In the genomic region with DNA sequence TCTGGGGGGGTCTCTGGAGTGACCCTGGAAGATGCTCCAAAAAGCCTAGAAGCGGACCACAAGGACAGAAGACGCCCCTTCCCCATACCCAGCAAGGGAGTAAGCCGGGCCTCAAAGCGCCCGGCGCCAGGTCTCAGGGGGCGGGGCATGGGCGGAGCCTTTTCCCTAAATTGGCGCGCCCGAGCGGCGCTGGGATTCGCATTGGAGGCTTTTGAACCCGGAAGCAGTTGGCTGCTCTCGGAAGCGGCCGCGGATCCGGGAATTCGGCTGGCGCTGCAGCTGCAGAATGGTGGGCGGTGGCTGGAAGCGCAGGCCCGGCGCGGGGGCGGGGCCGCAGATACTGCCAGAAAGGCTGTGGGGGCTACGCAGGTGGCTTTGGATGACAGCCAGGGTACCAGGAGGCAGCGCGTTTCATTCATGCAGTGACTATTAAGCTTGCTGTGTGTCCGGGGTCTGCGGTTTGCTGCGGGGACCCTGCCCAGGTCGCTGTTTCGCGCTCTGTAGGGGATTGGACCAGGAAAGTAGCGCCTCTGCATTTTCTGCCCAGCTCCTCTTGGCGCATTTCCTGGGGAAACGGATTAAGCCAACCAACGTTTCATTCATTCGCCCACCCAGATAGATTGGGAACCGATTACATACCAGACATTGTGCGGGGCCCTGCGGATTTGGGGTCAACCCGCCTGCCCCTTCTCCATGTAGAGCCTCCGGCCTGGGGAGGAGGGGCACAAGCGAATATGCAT, we compare ENCODE assay signal across 8 cellular contexts.
DNase-seq lines count a peak whose midpoint lies in the region; ATAC-seq lines count a peak whose summit lies in the region.

No MANE protein-coding gene starts in this region.

- DNase-seq in GM03348 (ENCODE audit: low spot score): peak; percentile 96
- peak; percentile 94 for DNase-seq in NCI-H2107 (lab: John Stamatoyannopoulos, UW)
- peak; percentile 82 for DNase-seq in activated CD4-positive, alpha-beta T cell treated with anti-CD3 and anti-CD28 coated beads, Interleukin-2, amount 10 ng/mL, durations not matched to agents 24 days and 14 days
- peak; percentile 96 for DNase-seq in ecto neural progenitor cell (ENCODE audit: low spot score)
- peak; percentile 98 for DNase-seq in left kidney (ENCODE audit: low read depth, low spot score)
- DNase-seq in stimulated activated CD4-positive, alpha-beta T cell treated with anti-CD3 and anti-CD28 coated beads, Interleukin-12 subunit alpha, Interleukin-12 subunit beta, amount 100 ng/mL, for 48 hours (ENCODE audit: low read depth in 2 of 3, low spot score in 1 of 3): peak; percentile 44 to 53 (median 49)
- no peak for DNase-seq in NOMO-1 (lab: John Stamatoyannopoulos, UW; ENCODE audit: unreplicated experiment in 2 of 2)

- H3K27ac Mint-ChIP-seq in activated CD4-positive, alpha-beta T cell treated with anti-CD3 and anti-CD28 coated beads, Interleukin-2, amount 10 ng/mL, durations not matched to agents 24 days and 14 days: peak overlapping the region; percentile 47

- peaks cover 3% of the 10 kb centered on the region for H3K27me3 Mint-ChIP-seq in activated CD4-positive, alpha-beta T cell treated with anti-CD3 and anti-CD28 coated beads, Interleukin-2, amount 10 ng/mL, durations not matched to agents 24 days and 14 days

- H3K9me3 Mint-ChIP-seq in activated CD4-positive, alpha-beta T cell treated with anti-CD3 and anti-CD28 coated beads, Interleukin-2, amount 10 ng/mL, durations not matched to agents 24 days and 14 days: peaks cover 5% of the 10 kb centered on the region

- ATAC-seq in GM19023 (IDR thresholded peaks at IDR 0.05; ENCODE audit: unreplicated experiment): no peak

- H3K36me3 Mint-ChIP-seq in activated CD4-positive, alpha-beta T cell treated with anti-CD3 and anti-CD28 coated beads, Interleukin-2, amount 10 ng/mL, durations not matched to agents 24 days and 14 days (ENCODE audit: low read depth): no peaks in the 10 kb centered on the region

- H3K4me3 Mint-ChIP-seq in activated CD4-positive, alpha-beta T cell treated with anti-CD3 and anti-CD28 coated beads, Interleukin-2, amount 10 ng/mL, durations not matched to agents 24 days and 14 days: peak overlapping the region; percentile 80

- intact Hi-C loops in activated CD4-positive, alpha-beta T cell treated with anti-CD3 and anti-CD28 coated beads, Interleukin-2, amount 10 ng/mL, durations not matched to agents 24 days and 14 days (cut with micrococcal nuclease): loop anchor here (2.0 kb wide), 1 partner anchor 34 kb away; no protein-coding TSS in a partner anchor

- peaks cover 39% of the 10 kb centered on the region for H3K4me1 Mint-ChIP-seq in activated CD4-positive, alpha-beta T cell treated with anti-CD3 and anti-CD28 coated beads, Interleukin-2, amount 10 ng/mL, durations not matched to agents 24 days and 14 days

Comparison
In these comparisons a context has a peak if more than half of its experiments do, and no peak if none do; other contexts are left out.
1. DNase-seq: peak in GM03348 (single experiment), NCI-H2107 (single experiment), activated CD4-positive, alpha-beta T cell treated with anti-CD3 and anti-CD28 coated beads, Interleukin-2, amount 10 ng/mL, durations not matched to agents 24 days and 14 days (single experiment), ecto neural progenitor cell (single experiment), left kidney (single experiment) and stimulated activated CD4-positive, alpha-beta T cell treated with anti-CD3 and anti-CD28 coated beads, Interleukin-12 subunit alpha, Interleukin-12 subunit beta, amount 100 ng/mL, for 48 hours (3 of 3); none in NOMO-1 (0 of 2).